ENCODE assay signal across 8 cellular contexts in the genomic region with DNA sequence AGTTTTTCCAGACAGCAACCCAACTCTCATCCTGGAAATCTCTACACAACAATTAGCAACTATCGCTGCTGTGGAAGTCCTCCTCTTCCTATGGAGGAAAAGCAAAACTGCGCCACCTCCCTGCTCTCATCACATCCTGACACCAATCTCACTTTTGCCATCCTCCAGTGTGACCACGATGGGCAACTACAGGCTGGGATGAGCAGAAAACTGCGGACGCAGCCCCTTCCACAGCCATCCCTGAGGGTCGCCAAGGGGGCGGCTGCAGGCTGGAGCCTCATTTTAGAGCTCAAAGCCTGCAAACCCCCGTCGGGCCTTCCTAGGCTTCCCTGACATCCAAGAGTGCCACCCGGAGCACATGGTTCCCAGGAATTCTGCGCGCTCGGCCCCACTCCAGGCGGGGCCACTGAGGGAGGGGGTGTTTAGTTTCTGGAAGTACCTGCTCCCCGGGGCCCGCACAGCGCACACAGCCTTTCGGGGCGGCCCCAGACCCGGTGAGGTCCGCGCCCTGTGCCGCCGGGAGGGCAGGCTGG. TPM values are rescaled to one million over a fixed set of nuclear protein-coding genes. Genes with fewer than 3 reads are reported as not detected.
A peak's percentile ranks its signal among the peaks of the same experiment; 100 is the strongest.
DNase-seq lines count a peak whose midpoint lies in the region; ATAC-seq, FAIRE-seq and TF ChIP-seq lines count a peak whose summit lies in the region.

No MANE protein-coding gene starts in this region.

- no peak for FAIRE-seq in small intestine (lab: Jason Lieb, UNC)

- peaks cover 12% of the 10 kb centered on the region for H3K36me3 Mint-ChIP-seq in activated T-helper 1 cell treated with anti-CD3 and anti-CD28 coated beads, Interleukin-12 subunit alpha, Interleukin-12 subunit beta, Interleukin-2, Interleukin-4 antibody, amounts not matched to agents 30 ng/mL and 10 ng/mL and 1 ng/mL, durations not matched to agents 14 hours and 24 hours and 36 hours (ENCODE audit: low read depth)

- H3K36me3 ChIP-seq in hepatocyte (replicated peaks; ENCODE audit: insufficient read depth, low read depth) (no peaks in the 10 kb centered on the region), small intestine (ENCODE audit: control insufficient read depth in 2 of 2, insufficient read depth in 2 of 2, low read length in 2 of 2) (no peaks in the 10 kb centered on the region)
- H3K36me3 ChIP-seq in effector memory CD4-positive, alpha-beta T cell (ENCODE audit: control insufficient read depth, insufficient read depth, low read length): no peaks in the 10 kb centered on the region

- H3K9me3 ChIP-seq in hepatocyte (ENCODE audit: low read depth): no peaks in the 10 kb centered on the region
- H3K9me3 ChIP-seq in small intestine (ENCODE audit: control insufficient read depth, low read depth): no peaks in the 10 kb centered on the region
- no peaks in the 10 kb centered on the region for H3K9me3 ChIP-seq in effector memory CD4-positive, alpha-beta T cell (ENCODE audit: control insufficient read depth, low read length)

- peaks cover 22% of the 10 kb centered on the region for H3K79me2 ChIP-seq in hepatocyte

- H3K4me2 ChIP-seq in hepatocyte: peak overlapping the region; percentile 91

- peak; percentile 5 for TF ChIP-seq CTCF in hepatocyte (IDR thresholded peaks at IDR 0.05; ENCODE audit: poor library complexity)

- peaks cover 3% of the 10 kb centered on the region for H4K20me1 ChIP-seq in hepatocyte (ENCODE audit: insufficient read depth, poor library complexity, severe bottlenecking)

- ATAC-seq in HG03442 (IDR thresholded peaks at IDR 0.05; ENCODE audit: unreplicated experiment) (peak; percentile 11), GM18517 (IDR thresholded peaks at IDR 0.05; ENCODE audit: unreplicated experiment) (no peak)

- peak overlapping the region; percentile 68 for H3K4me3 Mint-ChIP-seq in activated T-helper 1 cell treated with anti-CD3 and anti-CD28 coated beads, Interleukin-12 subunit alpha, Interleukin-12 subunit beta, Interleukin-2, Interleukin-4 antibody, amounts not matched to agents 30 ng/mL and 10 ng/mL and 1 ng/mL, durations not matched to agents 14 hours and 24 hours and 36 hours

- H3K4me3 ChIP-seq in hepatocyte: peak overlapping the region; percentile 52
- H3K4me3 ChIP-seq in small intestine (ENCODE audit: low read depth in 1 of 2, low read length in 2 of 2): peak overlapping the region; percentile 21 to 72
- no peak overlapping the region for H3K4me3 ChIP-seq in effector memory CD4-positive, alpha-beta T cell (ENCODE audit: insufficient read depth, low read depth, low read length, poor library complexity, severe bottlenecking)

- 23% methylated on average over 17 of the region's 24 CpGs for WGBS in hepatocyte (ENCODE audit: low lambda C conversion rate, missing lambda C conversion rate)
- WGBS in small intestine, 3 donors: 19 to 22% (median 19%) methylated on average over 15 to 24 of the region's 24 CpGs

- peaks cover 26% of the 10 kb centered on the region for H3K27me3 Mint-ChIP-seq in activated T-helper 1 cell treated with anti-CD3 and anti-CD28 coated beads, Interleukin-12 subunit alpha, Interleukin-12 subunit beta, Interleukin-2, Interleukin-4 antibody, amounts not matched to agents 30 ng/mL and 10 ng/mL and 1 ng/mL, durations not matched to agents 14 hours and 24 hours and 36 hours (ENCODE audit: insufficient read depth)

- no peak overlapping the region for H3K27ac Mint-ChIP-seq in activated T-helper 1 cell treated with anti-CD3 and anti-CD28 coated beads, Interleukin-12 subunit alpha, Interleukin-12 subunit beta, Interleukin-2, Interleukin-4 antibody, amounts not matched to agents 30 ng/mL and 10 ng/mL and 1 ng/mL, durations not matched to agents 14 hours and 24 hours and 36 hours

- peaks cover 19% of the 10 kb centered on the region for H3K4me1 ChIP-seq in hepatocyte (ENCODE audit: insufficient read depth)
- peaks cover 0 to 4% of the 10 kb centered on the region in 2 donors for H3K4me1 ChIP-seq in small intestine (ENCODE audit: control insufficient read depth in 2 of 2, insufficient read depth in 1 of 2, low read depth in 1 of 2, low read length in 1 of 2)
- H3K4me1 ChIP-seq in effector memory CD4-positive, alpha-beta T cell (ENCODE audit: control insufficient read depth, insufficient read depth, low read length, poor library complexity, severe bottlenecking): peaks cover 8% of the 10 kb centered on the region

- H3K27ac ChIP-seq in hepatocyte (no peak overlapping the region), small intestine (ENCODE audit: low read depth in 1 of 2, low read length in 1 of 2) (no peak overlapping the region)
- H3K27ac ChIP-seq in effector memory CD4-positive, alpha-beta T cell (ENCODE audit: insufficient read depth, low read length, poor library complexity, severe bottlenecking): no peak overlapping the region

- no peak overlapping the region for H2AFZ ChIP-seq in hepatocyte

- peak; percentile 62 for DNase-seq in DMS 273 (lab: John Stamatoyannopoulos, UW; ENCODE audit: unreplicated experiment)
- no peak for DNase-seq in activated T-helper 1 cell treated with anti-CD3 and anti-CD28 coated beads, Interleukin-12 subunit alpha, Interleukin-12 subunit beta, Interleukin-2, Interleukin-4 antibody, amounts not matched to agents 30 ng/mL and 10 ng/mL and 1 ng/mL, durations not matched to agents 14 hours and 24 hours and 36 hours (ENCODE audit: low spot score)
- DNase-seq in hepatocyte (ENCODE audit: low spot score): no peak
- DNase-seq in small intestine: no peak
- no peak for DNase-seq in KG1 (lab: John Stamatoyannopoulos, UW)
- no peak for DNase-seq in effector memory CD4-positive, alpha-beta T cell

- H3K9me3 Mint-ChIP-seq in activated T-helper 1 cell treated with anti-CD3 and anti-CD28 coated beads, Interleukin-12 subunit alpha, Interleukin-12 subunit beta, Interleukin-2, Interleukin-4 antibody, amounts not matched to agents 30 ng/mL and 10 ng/mL and 1 ng/mL, durations not matched to agents 14 hours and 24 hours and 36 hours: no peaks in the 10 kb centered on the region

- no peaks in the 10 kb centered on the region for H3K9me2 ChIP-seq in hepatocyte (replicated peaks; ENCODE audit: insufficient read depth)

- intact Hi-C loops in activated T-helper 1 cell treated with anti-CD3 and anti-CD28 coated beads, Interleukin-12 subunit alpha, Interleukin-12 subunit beta, Interleukin-2, Interleukin-4 antibody, amounts not matched to agents 30 ng/mL and 10 ng/mL and 1 ng/mL, durations not matched to agents 14 hours and 24 hours and 36 hours (cut with micrococcal nuclease): loop anchor here (5.0 kb wide), 2 partner anchors 77 to 453 kb away; partner anchors contain the start of genes CABLES2 and GID8

- H3K4me1 Mint-ChIP-seq in activated T-helper 1 cell treated with anti-CD3 and anti-CD28 coated beads, Interleukin-12 subunit alpha, Interleukin-12 subunit beta, Interleukin-2, Interleukin-4 antibody, amounts not matched to agents 30 ng/mL and 10 ng/mL and 1 ng/mL, durations not matched to agents 14 hours and 24 hours and 36 hours (ENCODE audit: low read depth): peaks cover 6% of the 10 kb centered on the region

- H3K27me3 ChIP-seq in hepatocyte (peaks cover 7% of the 10 kb centered on the region), small intestine (ENCODE audit: control insufficient read depth in 2 of 2, insufficient read depth in 2 of 2, low read length in 2 of 2) (peaks cover 0 to 2% of the 10 kb centered on the region in 2 donors)
- no peaks in the 10 kb centered on the region for H3K27me3 ChIP-seq in effector memory CD4-positive, alpha-beta T cell (replicated peaks; ENCODE audit: control insufficient read depth, insufficient read depth, low read length, poor library complexity, severe bottlenecking)

RNA-seq across cellular contexts. Expression of gene TCFL5, which starts 1.2 kb away (rescaled TPM):
- 5.7 and 5.8 TPM in 2 replicates for total RNA-seq in activated T-helper 1 cell treated with anti-CD3 and anti-CD28 coated beads, Interleukin-12 subunit alpha, Interleukin-12 subunit beta, Interleukin-2, Interleukin-4 antibody, amounts not matched to agents 30 ng/mL and 10 ng/mL and 1 ng/mL, durations not matched to agents 14 hours and 24 hours and 36 hours
- 9.1 and 9.5 TPM in 2 replicates for total RNA-seq in hepatocyte
- polyA plus RNA-seq in hepatocyte: 8.5 and 10.5 TPM in 2 replicates
- 1 to 10 TPM; 4.5 to 5.7 (median 4.7) TPM for polyA plus RNA-seq in small intestine

RNA-seq across cellular contexts. Expression of gene COL9A3, which starts 43.6 kb away (rescaled TPM):
- total RNA-seq in activated T-helper 1 cell treated with anti-CD3 and anti-CD28 coated beads, Interleukin-12 subunit alpha, Interleukin-12 subunit beta, Interleukin-2, Interleukin-4 antibody, amounts not matched to agents 30 ng/mL and 10 ng/mL and 1 ng/mL, durations not matched to agents 14 hours and 24 hours and 36 hours: not detected in 2 replicates
- total RNA-seq in hepatocyte: 22.6 and 23.9 TPM in 2 replicates
- polyA plus RNA-seq in hepatocyte (68.1 and 77.0 TPM in 2 replicates), small intestine (10 to 100 TPM in 1 of 3 donors, 1 to 10 TPM in 2; 5.1 to 12.7 (median 6.7) TPM)

RNA-seq across cellular contexts. Expression of gene OGFR, which starts 55.8 kb away (rescaled TPM):
- 51.2 and 56.4 TPM in 2 replicates for total RNA-seq in activated T-helper 1 cell treated with anti-CD3 and anti-CD28 coated beads, Interleukin-12 subunit alpha, Interleukin-12 subunit beta, Interleukin-2, Interleukin-4 antibody, amounts not matched to agents 30 ng/mL and 10 ng/mL and 1 ng/mL, durations not matched to agents 14 hours and 24 hours and 36 hours
- total RNA-seq in hepatocyte: 43.8 and 47.6 TPM in 2 replicates
- polyA plus RNA-seq in hepatocyte: 76.2 and 80.8 TPM in 2 replicates
- polyA plus RNA-seq in small intestine: 10 to 100 TPM; 46.6 to 88.3 (median 85.9) TPM

Comparison
In these comparisons a context has a peak if more than half of its experiments do, and no peak if none do; other contexts are left out.
1. RNA of gene COL9A3, which starts 43.6 kb away (total RNA-seq): 22.6 to 23.9 TPM in hepatocyte; not detected in activated T-helper 1 cell treated with anti-CD3 and anti-CD28 coated beads, Interleukin-12 subunit alpha, Interleukin-12 subunit beta, Interleukin-2, Interleukin-4 antibody, amounts not matched to agents 30 ng/mL and 10 ng/mL and 1 ng/mL, durations not matched to agents 14 hours and 24 hours and 36 hours; every median in the first group is over 10 times any median in the second.